28 cellular contexts compared by ENCODE assay signal in the genomic region with DNA sequence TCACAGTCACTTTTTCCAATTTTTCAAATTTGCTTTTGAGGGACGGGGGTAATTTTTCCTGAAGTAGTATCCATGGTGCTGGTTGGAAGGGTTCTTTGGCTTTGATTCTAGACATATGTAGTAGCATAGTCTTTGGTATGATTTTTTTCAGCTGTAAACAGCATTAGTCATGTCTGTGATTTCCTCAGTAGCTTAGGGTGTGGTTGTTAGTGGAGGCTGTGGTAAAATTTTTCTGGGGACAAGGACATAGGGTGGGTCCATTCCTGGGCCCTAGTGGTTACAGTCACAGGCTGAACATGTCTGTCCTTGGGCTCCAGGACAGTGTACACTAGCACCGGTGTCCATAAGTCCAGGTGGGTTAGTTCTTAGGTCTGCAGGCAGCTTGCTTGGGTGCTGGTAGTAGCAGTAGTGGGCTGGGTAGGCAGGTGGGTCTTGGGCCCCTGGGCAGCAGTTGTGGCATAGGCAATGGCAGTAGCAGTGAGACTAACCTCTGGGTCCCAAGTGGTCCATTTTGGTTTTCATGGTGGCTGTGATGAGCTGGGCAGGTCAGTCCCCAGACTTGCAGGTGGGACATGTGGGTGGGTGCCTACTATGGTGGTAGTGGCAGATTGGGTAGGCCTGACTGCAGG.
"Had no signal": no experiment of that assay in that cellular context is flagged by ENCODE, and none has a peak within 500 bp of the region (broad histone marks: within the 10 kb centered on the region; RNA-seq: fewer than 3 reads in every experiment).

No MANE protein-coding gene starts in this region.

- DNase-seq: activated CD4-positive, alpha-beta T cell treated with anti-CD3 and anti-CD28 coated beads for 4 hours; activated CD8-positive, alpha-beta memory T cell treated with anti-CD3 and anti-CD28 coated beads, Interleukin-2, amount 50 U/mL, for 4 hours; activated CD8-positive, alpha-beta T cell treated with anti-CD3 and anti-CD28 coated beads for 36 hours; activated gamma-delta T cell treated with Interleukin-2 at 50 U/mL for 16 hours; activated naive CD4-positive, alpha-beta T cell treated with anti-CD3 and anti-CD28 coated beads, Interleukin-2, amount 10 ng/mL, durations not matched to agents 7 days and 5 days; activated naive CD8-positive, alpha-beta T cell treated with anti-CD3 and anti-CD28 coated beads, Interleukin-2, amount 10 ng/mL, durations not matched to agents 7 days and 5 days; activated T-cell treated with anti-CD3 and anti-CD28 coated beads, Interleukin-2, amount 50 U/mL, for 72 hours; adrenal gland; anterior cingulate cortex; IMR-90; Kasumi-1; KBM-7; NCI-H1092; NCI-H1417; NCI-H1930; NCI-H2107; NCI-H345; NCI-H510A treated with DMSO at 0.1 percent for 48 hours; NCI-H69; Peyer's patch; SHP77; SW 1271 had no signal

- H3K27ac Mint-ChIP-seq: activated CD8-positive, alpha-beta T cell treated with anti-CD3 and anti-CD28 coated beads for 36 hours; activated naive CD4-positive, alpha-beta T cell treated with anti-CD3 and anti-CD28 coated beads, Interleukin-2, amount 10 ng/mL, durations not matched to agents 7 days and 5 days; activated naive CD8-positive, alpha-beta T cell treated with anti-CD3 and anti-CD28 coated beads, Interleukin-2, amount 10 ng/mL, durations not matched to agents 7 days and 5 days; activated T-cell treated with anti-CD3 and anti-CD28 coated beads, Interleukin-2, amount 50 U/mL, for 72 hours; activated T-helper 2 cell treated with anti-CD3 and anti-CD28 coated beads, Interferon-gamma antibody, Interleukin-2, Interleukin-4, amounts not matched to agents 10 μg/mL and 5 μg/mL and 100 μg/mL, durations not matched to agents 14 hours and 24 hours and 36 hours; T-helper 1 cell treated with Interleukin-12 subunit alpha and Interleukin-12 subunit beta and Interleukin-4 antibody, amounts not matched to agents 30 μg/mL and 1 μg/mL, for 36 hours had no signal

- ATAC-seq: activated CD4-positive, CD25-positive, alpha-beta regulatory T cell treated with anti-CD3 and anti-CD28 coated beads, Interleukin-2, amount 50 U/mL, for 24 hours; activated CD8-positive, alpha-beta T cell treated with anti-CD3 and anti-CD28 coated beads for 36 hours; activated T-cell treated with anti-CD3 and anti-CD28 coated beads, Interleukin-2, amount 50 U/mL, for 72 hours; SK-N-SH treated with all-trans-retinoic acid at 6 μM for 48 hours had no signal

- H3K9me3 ChIP-seq: adrenal gland had no signal

- H3K4me1 ChIP-seq: adrenal gland, Peyer's patch, SJSA1 had no signal

- H3K4me1 Mint-ChIP-seq: activated naive CD4-positive, alpha-beta T cell treated with anti-CD3 and anti-CD28 coated beads, Interleukin-2, amount 10 ng/mL, durations not matched to agents 7 days and 5 days; activated naive CD8-positive, alpha-beta T cell treated with anti-CD3 and anti-CD28 coated beads, Interleukin-2, amount 10 ng/mL, durations not matched to agents 7 days and 5 days had no signal

- H3K27me3 Mint-ChIP-seq: activated naive CD4-positive, alpha-beta T cell treated with anti-CD3 and anti-CD28 coated beads, Interleukin-2, amount 10 ng/mL, durations not matched to agents 7 days and 5 days had no signal

- H3K27ac ChIP-seq: adrenal gland, Peyer's patch, RWPE1, SJSA1 had no signal

- H3K27me3 ChIP-seq: adrenal gland, Peyer's patch, SJSA1 had no signal

- H3K36me3 Mint-ChIP-seq: activated naive CD4-positive, alpha-beta T cell treated with anti-CD3 and anti-CD28 coated beads, Interleukin-2, amount 10 ng/mL, durations not matched to agents 7 days and 5 days; activated naive CD8-positive, alpha-beta T cell treated with anti-CD3 and anti-CD28 coated beads, Interleukin-2, amount 10 ng/mL, durations not matched to agents 7 days and 5 days had no signal

- H3K36me3 ChIP-seq: adrenal gland, Peyer's patch, SJSA1 had no signal

- H3K4me3 Mint-ChIP-seq: activated CD8-positive, alpha-beta T cell treated with anti-CD3 and anti-CD28 coated beads for 36 hours; activated naive CD4-positive, alpha-beta T cell treated with anti-CD3 and anti-CD28 coated beads, Interleukin-2, amount 10 ng/mL, durations not matched to agents 7 days and 5 days; activated naive CD8-positive, alpha-beta T cell treated with anti-CD3 and anti-CD28 coated beads, Interleukin-2, amount 10 ng/mL, durations not matched to agents 7 days and 5 days; activated T-cell treated with anti-CD3 and anti-CD28 coated beads, Interleukin-2, amount 50 U/mL, for 72 hours; T-helper 1 cell treated with Interleukin-12 subunit alpha and Interleukin-12 subunit beta and Interleukin-4 antibody, amounts not matched to agents 30 μg/mL and 1 μg/mL, for 36 hours had no signal

- H3K4me3 ChIP-seq: adrenal gland, Peyer's patch, SJSA1 had no signal
